ENCODE assay signal across 22 cellular contexts in the genomic region with DNA sequence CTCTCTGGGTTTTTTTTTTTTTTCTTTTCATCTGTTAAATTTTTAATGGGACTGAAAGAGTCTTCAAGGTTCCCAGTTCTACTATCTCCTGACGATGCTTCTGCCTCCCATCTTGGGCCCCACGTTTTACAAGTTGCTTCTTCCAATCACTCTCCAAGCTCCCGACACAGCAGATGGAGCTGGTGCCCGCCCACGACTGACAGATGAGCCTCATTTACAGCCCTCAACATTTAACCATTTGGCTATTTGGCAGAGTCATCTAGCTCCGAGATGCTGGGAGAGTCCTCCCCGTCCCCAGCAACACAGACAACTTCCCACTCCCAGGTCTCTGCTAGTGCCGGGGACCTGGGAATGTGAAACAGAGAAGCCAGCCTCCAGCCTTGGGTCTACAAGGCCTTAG.
"Had no signal": no experiment of that assay in that cellular context is flagged by ENCODE, and none has a peak within 500 bp of the region (broad histone marks: within the 10 kb centered on the region; RNA-seq: fewer than 3 reads in every experiment).

No MANE protein-coding gene starts in this region.

- H3K27ac ChIP-seq: esophagus muscularis mucosa, parathyroid adenoma, spleen, tibial nerve had no signal

- H3K9ac ChIP-seq: parathyroid adenoma had no signal

- H2AFZ ChIP-seq: parathyroid adenoma had no signal

- H3K4me3 Mint-ChIP-seq: activated naive CD8-positive, alpha-beta T cell treated with anti-CD3 and anti-CD28 coated beads, Interleukin-2, amount 10 ng/mL, durations not matched to agents 7 days and 5 days; activated T-cell treated with anti-CD3 and anti-CD28 coated beads, Interleukin-2, amount 50 U/mL, for 72 hours; mesothelial cell of epicardium; naive thymus-derived CD8-positive, alpha-beta T cell; neural crest cell had no signal

- H3K4me3 ChIP-seq: esophagus muscularis mucosa, spleen, tibial nerve had no signal

- H3K27me3 Mint-ChIP-seq: activated naive CD8-positive, alpha-beta T cell treated with anti-CD3 and anti-CD28 coated beads, Interleukin-2, amount 10 ng/mL, durations not matched to agents 7 days and 5 days had no signal

- H3K4me1 Mint-ChIP-seq: activated naive CD8-positive, alpha-beta T cell treated with anti-CD3 and anti-CD28 coated beads, Interleukin-2, amount 10 ng/mL, durations not matched to agents 7 days and 5 days; mesothelial cell of epicardium; naive thymus-derived CD8-positive, alpha-beta T cell; neural crest cell had no signal

- H3K36me3 ChIP-seq: esophagus muscularis mucosa, spleen, tibial nerve had no signal

- H3K9me3 Mint-ChIP-seq: neural crest cell had no signal

- H3K4me1 ChIP-seq: esophagus muscularis mucosa, parathyroid adenoma, spleen, tibial nerve had no signal

- H3K79me2 ChIP-seq: parathyroid adenoma had no signal

- H3K36me3 Mint-ChIP-seq: activated naive CD8-positive, alpha-beta T cell treated with anti-CD3 and anti-CD28 coated beads, Interleukin-2, amount 10 ng/mL, durations not matched to agents 7 days and 5 days; mesothelial cell of epicardium; naive thymus-derived CD8-positive, alpha-beta T cell had no signal

- DNase-seq: activated CD4-positive, alpha-beta T cell treated with anti-CD3 and anti-CD28 coated beads for 4 hours; activated CD4-positive, alpha-beta T cell treated with anti-CD3 and anti-CD28 coated beads, Interleukin-2, amount 50 U/mL, for 4 hours; activated CD4-positive, CD25-positive, alpha-beta regulatory T cell; activated effector memory CD4-positive, alpha-beta T cell treated with Interleukin-2 at 50 U/mL for 16 hours; activated naive CD4-positive, alpha-beta T cell treated with Interleukin-2 at 50 U/mL for 16 hours; activated naive CD8-positive, alpha-beta T cell treated with anti-CD3 and anti-CD28 coated beads, Interleukin-2, amount 10 ng/mL, durations not matched to agents 7 days and 5 days; activated T-cell treated with anti-CD3 and anti-CD28 coated beads for 4 hours; activated T-cell treated with anti-CD3 and anti-CD28 coated beads, Interleukin-2, amount 50 U/mL, for 72 hours; caudate nucleus; effector CD4-positive, alpha-beta T cell; foreskin melanocyte; islet precursor cell; naive thymus-derived CD8-positive, alpha-beta T cell; nucleus accumbens; right cardiac atrium; spleen; stimulated activated naive CD4-positive, alpha-beta T cell had no signal

- H3K27ac Mint-ChIP-seq: activated naive CD8-positive, alpha-beta T cell treated with anti-CD3 and anti-CD28 coated beads, Interleukin-2, amount 10 ng/mL, durations not matched to agents 7 days and 5 days; activated T-cell treated with anti-CD3 and anti-CD28 coated beads, Interleukin-2, amount 50 U/mL, for 72 hours; mesothelial cell of epicardium; naive thymus-derived CD8-positive, alpha-beta T cell had no signal

- H3K27me3 ChIP-seq: tibial nerve had no signal
